In genomic region chr1:15835205-15835740, GRCh38 we compare ENCODE assay signal across 8 cellular contexts. TPM values are rescaled to one million over a fixed set of nuclear protein-coding genes. Genes with fewer than 3 reads are reported as not detected.
DNase-seq lines count a peak whose midpoint lies in the region; ATAC-seq lines count a peak whose summit lies in the region.

No MANE protein-coding gene starts in this region.

- peak overlapping the region; percentile 81 for H3K4me3 ChIP-seq in iPS-18c (ENCODE audit: insufficient read depth, low read depth, low read length)

- 0% methylated on average over 34 to 37 of the region's 37 CpGs for WGBS in adipose tissue, 3 donors

- peaks cover 2% of the 10 kb centered on the region for H3K9me3 ChIP-seq in iPS-18c (ENCODE audit: control insufficient read depth, insufficient read depth, low read length)

- H3K4me3 Mint-ChIP-seq in IgD-negative memory B cell, result peak overlapping the region; percentile 92 to 97 (median 94)
- peak overlapping the region; percentile 93 to 96 for H3K4me3 Mint-ChIP-seq in stimulated activated naive B cell treated with anti-CD40 and anti-IgM and Interleukin-4, amounts not matched to agents 10 μg/mL and 1 μg/mL and 100 μg/mL, for 72 hours

- H3K27ac ChIP-seq in adipose tissue (ENCODE audit: low read depth, low read length), result peak overlapping the region; percentile 92

- H3K27ac Mint-ChIP-seq in IgD-negative memory B cell, result peak overlapping the region; percentile 98 to 100 (median 99)
- H3K27ac Mint-ChIP-seq in stimulated activated naive B cell treated with anti-CD40 and anti-IgM and Interleukin-4, amounts not matched to agents 10 μg/mL and 1 μg/mL and 100 μg/mL, for 72 hours, result peak overlapping the region; percentile 99

- no peaks in the 10 kb centered on the region for H3K27me3 Mint-ChIP-seq in IgD-negative memory B cell
- H3K27me3 Mint-ChIP-seq in stimulated activated naive B cell treated with anti-CD40 and anti-IgM and Interleukin-4, amounts not matched to agents 10 μg/mL and 1 μg/mL and 100 μg/mL, for 72 hours, result no peaks in the 10 kb centered on the region

- H3K9me3 Mint-ChIP-seq in IgD-negative memory B cell, result no peaks in the 10 kb centered on the region
- H3K9me3 Mint-ChIP-seq in stimulated activated naive B cell treated with anti-CD40 and anti-IgM and Interleukin-4, amounts not matched to agents 10 μg/mL and 1 μg/mL and 100 μg/mL, for 72 hours, result no peaks in the 10 kb centered on the region

- DNase-seq in COLO668 (lab: John Stamatoyannopoulos, UW; ENCODE audit: unreplicated experiment) (peak; percentile 81), ecto neural progenitor cell (ENCODE audit: low spot score) (no peak)
- DNase-seq in stimulated activated naive B cell treated with anti-CD40 and anti-IgM and Interleukin-4, amounts not matched to agents 10 μg/mL and 1 μg/mL and 100 μg/mL, for 72 hours, result no peak
- DNase-seq in activated CD4-positive, alpha-beta T cell treated with anti-CD3 and anti-CD28 coated beads, Interleukin-2, amount 50 U/mL, for 1 hour, result no peak

- ATAC-seq in GM21423 (IDR thresholded peaks at IDR 0.05; ENCODE audit: unreplicated experiment), result peak; percentile 5
- ATAC-seq in stimulated activated naive B cell treated with anti-CD40 and anti-IgM and Interleukin-4, amounts not matched to agents 10 μg/mL and 1 μg/mL and 100 μg/mL, for 72 hours (replicated peaks), result peak; percentile 1 to 5

- peaks cover 16 to 40% (median 22%) of the 10 kb centered on the region in 3 donors for H3K4me1 Mint-ChIP-seq in IgD-negative memory B cell
- peaks cover 15 to 49% of the 10 kb centered on the region in 2 donors for H3K4me1 Mint-ChIP-seq in stimulated activated naive B cell treated with anti-CD40 and anti-IgM and Interleukin-4, amounts not matched to agents 10 μg/mL and 1 μg/mL and 100 μg/mL, for 72 hours

- peaks cover 3% of the 10 kb centered on the region for H3K36me3 Mint-ChIP-seq in IgD-negative memory B cell
- peaks cover 6 to 7% of the 10 kb centered on the region in 2 donors for H3K36me3 Mint-ChIP-seq in stimulated activated naive B cell treated with anti-CD40 and anti-IgM and Interleukin-4, amounts not matched to agents 10 μg/mL and 1 μg/mL and 100 μg/mL, for 72 hours

RNA-seq across cellular contexts. Expression of gene SPEN, which starts 12.2 kb away (rescaled TPM):
- polyA plus RNA-seq in IgD-negative memory B cell (43.2 TPM), adipose tissue (10 to 100 TPM; 15.7 to 28.8 (median 20.2) TPM)

RNA-seq across cellular contexts. Expression of gene UQCRHL, which starts 27.8 kb away (rescaled TPM):
- polyA plus RNA-seq in IgD-negative memory B cell (1.3 TPM), adipose tissue (1 to 10 TPM; 1.2 to 3.4 (median 2.6) TPM)
